ENCODE assay signal across 6 cellular contexts in genomic region chr7:72620923-72621322, GRCh38.
DNase-seq lines count a peak whose midpoint lies in the region; ATAC-seq and TF ChIP-seq lines count a peak whose summit lies in the region.
"Not testable (repeated sequence)": the region's sequence is repeated elsewhere in the genome, so short reads cannot be mapped to it uniquely, and the experiment has no call there.

No MANE protein-coding gene starts in this region.

- H3K36me3 Mint-ChIP-seq in GM23338 (ENCODE audit: low read depth) (peaks cover 16% of the 10 kb centered on the region), WTC11 (peaks cover 11% of the 10 kb centered on the region)
- not testable (repeated sequence) for H3K36me3 Mint-ChIP-seq in glutamatergic neuron (ENCODE audit: unreplicated experiment)

- H4K20me1 ChIP-seq in GM23338 (replicated peaks; ENCODE audit: insufficient read depth), result not testable (repeated sequence)

- H3K4me1 Mint-ChIP-seq in GM23338, result peaks cover 27% of the 10 kb centered on the region
- peaks cover 37% of the 10 kb centered on the region for H3K4me1 Mint-ChIP-seq in WTC11
- H3K4me1 Mint-ChIP-seq in glutamatergic neuron (ENCODE audit: low read depth, unreplicated experiment), result peaks cover 17% of the 10 kb centered on the region

- not testable (repeated sequence) for H3K79me2 ChIP-seq in GM23338 (replicated peaks; ENCODE audit: insufficient read depth)

- H3K4me3 Mint-ChIP-seq in GM23338, WTC11: not testable (repeated sequence)
- H3K4me3 Mint-ChIP-seq in glutamatergic neuron (ENCODE audit: unreplicated experiment), result peak overlapping the region; percentile 48

- not testable (repeated sequence) for H3K4me3 ChIP-seq in GM23338

- not testable (repeated sequence) for DNase-seq in GM23338 (ENCODE audit: low spot score); WTC11 (ENCODE audit: low spot score); glutamatergic neuron
- DNase-seq in NCI-H146 (lab: John Stamatoyannopoulos, UW), result peak; percentile 60
- peak; percentile 5 for DNase-seq in NCI-H82 (lab: John Stamatoyannopoulos, UW)
- DNase-seq in myocyte (ENCODE audit: low read depth), result peak; percentile 82

- H3K4me1 ChIP-seq in GM23338 (ENCODE audit: insufficient read depth), result peaks cover 31% of the 10 kb centered on the region

- H3K27ac ChIP-seq in GM23338 (ENCODE audit: low read depth), result peak overlapping the region; percentile 91

- peaks cover 11% of the 10 kb centered on the region for H3K27me3 Mint-ChIP-seq in GM23338 (ENCODE audit: insufficient read depth, low read depth, poor library complexity)
- not testable (repeated sequence) for H3K27me3 Mint-ChIP-seq in WTC11 (ENCODE audit: low read depth); glutamatergic neuron (ENCODE audit: unreplicated experiment)

- H3K27ac Mint-ChIP-seq in GM23338 (peak overlapping the region; percentile 91), WTC11 (peak overlapping the region; percentile 90), glutamatergic neuron (ENCODE audit: unreplicated experiment) (peak overlapping the region; percentile 90)

- not testable (repeated sequence) for H3K9me2 ChIP-seq in GM23338 (ENCODE audit: insufficient read depth)

- H2AFZ ChIP-seq in GM23338, result not testable (repeated sequence)

- POLR2A ChIA-PET in WTC11 (lab: Charles Lee), result not testable (repeated sequence)

- H3K36me3 ChIP-seq in GM23338 (ENCODE audit: insufficient read depth), result not testable (repeated sequence)

- CTCF ChIA-PET in WTC11 (lab: Charles Lee), result not testable (repeated sequence)

- peak; percentile 47 for ATAC-seq in GM23338
- peak; percentile 30; the same call in 1 of the 2 replicates for ATAC-seq in WTC11

- H3K27me3 ChIP-seq in GM23338 (ENCODE audit: insufficient read depth), result not testable (repeated sequence)

- H3K4me2 ChIP-seq in GM23338, result peak overlapping the region; percentile 23

- not testable (repeated sequence) for H3K9me3 Mint-ChIP-seq in GM23338; glutamatergic neuron (ENCODE audit: unreplicated experiment)
- H3K9me3 Mint-ChIP-seq in WTC11, result peaks cover 13% of the 10 kb centered on the region

- not testable (repeated sequence) for H3F3A ChIP-seq in GM23338 (replicated peaks; ENCODE audit: low read depth)

- TF ChIP-seq CTCF in GM23338 (conservative IDR thresholded peaks at IDR 0.05; ENCODE audit: low read depth in 2 of 2); WTC11 (IDR thresholded peaks at IDR 0.05); glutamatergic neuron (IDR thresholded peaks at IDR 0.05; ENCODE audit: partially characterized antibody, unreplicated experiment): not testable (repeated sequence)

TF ChIP-seq in WTC11, 78 proteins besides CTCF, POLR2A, EP300 and RAD21:
- TF ChIP-seq ETV6 (CRISPR knock-in tag; IDR thresholded peaks at IDR 0.05), result peak; percentile 39; the same call in 1 of the 2 replicates
